Comparison of ENCODE assay signal across 21 cellular contexts in the genomic region with DNA sequence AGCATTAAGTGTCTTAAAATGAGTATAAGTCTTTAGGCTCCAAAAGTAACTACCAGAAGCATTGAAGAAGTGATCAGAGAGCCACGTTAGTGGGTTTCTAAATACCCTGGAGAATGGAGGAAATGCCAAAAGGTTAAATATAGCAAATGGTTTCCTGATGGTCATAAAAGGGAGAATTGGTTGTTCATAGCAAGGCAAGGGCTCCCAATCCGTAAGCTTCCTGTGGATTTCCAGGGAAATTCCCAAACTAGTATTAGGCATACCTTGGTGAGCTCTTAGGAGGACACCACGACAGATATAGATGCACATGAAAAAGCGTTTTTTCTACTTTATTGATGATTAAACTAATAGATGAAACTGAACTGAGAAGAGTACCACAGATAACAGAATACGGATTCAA.
"Had no signal": no experiment of that assay in that cellular context is flagged by ENCODE, and none has a peak within 500 bp of the region (broad histone marks: within the 10 kb centered on the region; RNA-seq: fewer than 3 reads in every experiment).

No MANE protein-coding gene starts in this region.

- DNase-seq: IMR-90; Karpas-422; KG1; MG63; NCI-H1092 treated with DMSO at 0.1 percent for 48 hours; NCI-H1436; NCI-H187; NCI-H2029; NCI-H2081 treated with DMSO at 0.1 percent for 48 hours; NCI-H2171; NCI-H226; NCI-H446; NCI-H510A; NCI-H524 treated with DMSO at 0.1 percent for 48 hours; NCI-H69; NCI-H774; NK-92 treated with Interleukin-12 subunit alpha and Interleukin-12 subunit beta, amount 100 ng/mL, for 24 hours; PC-3; SHP77; SJCRH30 had no signal

- H3K36me3 ChIP-seq: MG63, SJCRH30 had no signal

- H3K9me3 ChIP-seq: MG63, SJCRH30 had no signal

- H3K27ac ChIP-seq: RWPE1, SJCRH30 had no signal

- H3K27me3 ChIP-seq: MG63, SJCRH30 had no signal

- H3K4me3 ChIP-seq: MG63, SJCRH30 had no signal
